In the genomic region with DNA sequence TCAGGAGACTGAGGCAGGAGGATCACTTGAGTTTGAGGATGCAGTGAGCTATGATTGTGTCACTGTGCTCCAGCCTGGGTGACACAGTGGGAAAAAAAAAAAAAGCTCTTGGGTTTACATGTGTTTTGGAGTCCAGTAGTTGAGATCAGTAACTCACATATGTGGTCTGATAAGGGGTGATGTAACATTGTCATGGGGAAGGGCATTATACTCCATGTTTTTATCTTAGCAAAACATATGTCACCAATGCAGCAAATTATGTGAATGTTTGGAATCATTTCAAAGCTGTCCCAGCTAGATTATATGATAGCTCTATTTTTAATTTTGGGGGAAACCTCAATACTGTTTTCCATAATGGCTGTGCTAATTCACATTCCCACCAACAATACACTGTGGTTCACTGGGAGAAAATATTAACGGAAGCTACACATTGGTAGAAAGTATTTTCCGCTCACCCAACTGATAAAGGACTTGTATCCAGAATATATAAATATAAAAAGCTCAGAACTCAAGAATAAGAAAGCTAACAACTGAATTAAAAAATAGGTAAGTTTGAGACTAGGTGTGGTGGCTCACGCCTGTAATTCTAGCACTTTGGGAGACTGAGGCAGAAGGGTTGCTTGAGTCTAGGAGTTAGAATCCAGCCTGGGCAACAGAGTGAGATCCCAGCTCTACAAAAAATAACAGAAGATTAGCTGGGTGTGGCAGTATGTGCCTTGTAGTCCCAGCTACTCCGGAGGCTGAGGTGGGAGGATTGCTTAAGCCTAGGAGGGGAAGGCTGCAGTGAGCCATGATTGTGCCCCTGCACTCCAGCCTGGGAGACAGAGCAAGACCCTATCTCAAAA, we compare ENCODE assay signal across 1 cellular context.
TF ChIP-seq lines count a peak whose summit lies in the region.

No MANE protein-coding gene starts in this region.

TF ChIP-seq in K562, 482 proteins besides CTCF, POLR2A, EP300 and RAD21 (continued from another document and continues in another):
- TF ChIP-seq PHTF2 (CRISPR knock-in tag; IDR thresholded peaks at IDR 0.05) (no peak), NFYB (IDR thresholded peaks at IDR 0.05; ENCODE audit: extremely low read depth, insufficient read length) (no peak), GATAD2B (IDR thresholded peaks at IDR 0.05; ENCODE audit: borderline replicate concordance) (no peak), CHD2 (IDR thresholded peaks at IDR 0.05; ENCODE audit: low read depth, low read length) (no peak), CHD1 (IDR thresholded peaks at IDR 0.05; ENCODE audit: low read length) (no peak), ZNF232 (CRISPR knock-in tag; IDR thresholded peaks at IDR 0.05) (no peak), SMARCC2 (IDR thresholded peaks at IDR 0.05; ENCODE audit: low read depth) (peak; percentile 96), E2F1 (CRISPR knock-in tag; IDR thresholded peaks at IDR 0.05) (no peak), MXD1 (CRISPR knock-in tag; IDR thresholded peaks at IDR 0.05; ENCODE audit: borderline replicate concordance, poor library complexity, severe bottlenecking) (no peak), CBX1 (IDR thresholded peaks at IDR 0.05; ENCODE audit: low read depth) (no peak), ZNF324 (CRISPR knock-in tag; IDR thresholded peaks at IDR 0.05) (no peak), SIRT6 (IDR thresholded peaks at IDR 0.05; ENCODE audit: low read depth, low read length) (no peak), THAP12 (CRISPR knock-in tag; IDR thresholded peaks at IDR 0.05) (no peak), ARID3B (CRISPR knock-in tag; IDR thresholded peaks at IDR 0.05; ENCODE audit: borderline replicate concordance) (no peak), POLR3G (IDR thresholded peaks at IDR 0.05; ENCODE audit: extremely low read depth, insufficient read length, insufficient replicate concordance) (no peak), ASH1L (IDR thresholded peaks at IDR 0.05; ENCODE audit: borderline replicate concordance, low read depth, partially characterized antibody) (no peak), NCOA2 (IDR thresholded peaks at IDR 0.05; ENCODE audit: partially characterized antibody in 2 of 2) (peak in 1 of 2 experiments; percentile 37), KAT7 (CRISPR knock-in tag; IDR thresholded peaks at IDR 0.05; ENCODE audit: borderline replicate concordance) (no peak), NR2C2 (CRISPR knock-in tag; IDR thresholded peaks at IDR 0.05) (no peak), NR2C2 (tag; IDR thresholded peaks at IDR 0.05) (0 out of 2 replicates have a peak, but pooled peaks have one; percentile 29), CREB1 (IDR thresholded peaks at IDR 0.05) (no peak), CREB1 (CRISPR knock-in tag; IDR thresholded peaks at IDR 0.05) (no peak; the same call in 1 of the 2 replicates), ZNF282 (CRISPR knock-in tag; IDR thresholded peaks at IDR 0.05) (no peak), IRF2 (CRISPR knock-in tag; IDR thresholded peaks at IDR 0.05) (no peak), OTX1 (CRISPR knock-in tag; IDR thresholded peaks at IDR 0.05) (0 out of 2 replicates have a peak, but pooled peaks have one; percentile 67), HNRNPH1 (optimal IDR thresholded peaks at IDR 0.05; ENCODE audit: low read depth, low read length) (no peak), ZBTB7A (IDR thresholded peaks at IDR 0.05; ENCODE audit: borderline replicate concordance, control insufficient read depth, low read depth, low read length) (no peak), TAF9B (IDR thresholded peaks at IDR 0.05; ENCODE audit: partially characterized antibody) (peak; percentile 33), NCOA1 (IDR thresholded peaks at IDR 0.05; ENCODE audit: low read depth) (peak; percentile 82), ZNF143 (CRISPR knock-in tag; IDR thresholded peaks at IDR 0.05) (no peak), ETV1 (tag; conservative IDR thresholded peaks at IDR 0.05; ENCODE audit: low read depth) (no peak), JUND (IDR thresholded peaks at IDR 0.05; ENCODE audit: borderline replicate concordance, low read depth, low read length) (peak; percentile 84), JUND (tag; IDR thresholded peaks at IDR 0.05; ENCODE audit: borderline replicate concordance, low read depth, low read length) (peak; percentile 89), BRCA1 (IDR thresholded peaks at IDR 0.05) (no peak), BRCA1 (CRISPR knock-in tag; IDR thresholded peaks at IDR 0.05) (no peak), RB1 (IDR thresholded peaks at IDR 0.05; ENCODE audit: low read depth) (no peak), TGIF2 (CRISPR knock-in tag; IDR thresholded peaks at IDR 0.05) (no peak)
- TF ChIP-seq, protein P1, sequence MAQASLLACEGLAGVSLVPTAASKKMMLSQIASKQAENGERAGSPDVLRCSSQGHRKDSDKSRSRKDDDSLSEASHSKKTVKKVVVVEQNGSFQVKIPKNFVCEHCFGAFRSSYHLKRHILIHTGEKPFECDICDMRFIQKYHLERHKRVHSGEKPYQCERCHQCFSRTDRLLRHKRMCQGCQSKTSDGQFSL (CRISPR knock-in tag; IDR thresholded peaks at IDR 0.05): no peak
- TF ChIP-seq, protein P1 (tag; IDR thresholded peaks at IDR 0.05): no peak
- TF ChIP-seq, protein P2, sequence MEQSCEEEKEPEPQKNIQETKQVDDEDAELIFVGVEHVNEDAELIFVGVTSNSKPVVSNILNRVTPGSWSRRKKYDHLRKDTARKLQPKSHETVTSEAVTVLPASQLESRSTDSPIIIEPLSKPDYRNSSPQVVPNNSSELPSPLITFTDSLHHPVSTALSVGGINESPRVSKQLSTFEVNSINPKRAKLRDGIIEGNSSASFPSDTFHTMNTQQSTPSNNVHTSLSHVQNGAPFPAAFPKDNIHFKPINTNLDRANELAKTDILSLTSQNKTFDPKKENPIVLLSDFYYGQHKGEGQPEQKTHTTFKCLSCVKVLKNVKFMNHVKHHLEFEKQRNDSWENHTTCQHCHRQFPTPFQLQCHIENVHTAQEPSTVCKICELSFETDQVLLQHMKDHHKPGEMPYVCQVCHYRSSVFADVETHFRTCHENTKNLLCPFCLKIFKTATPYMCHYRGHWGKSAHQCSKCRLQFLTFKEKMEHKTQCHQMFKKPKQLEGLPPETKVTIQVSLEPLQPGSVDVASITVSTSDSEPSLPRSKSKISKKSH (CRISPR knock-in tag; IDR thresholded peaks at IDR 0.05): no peak
- TF ChIP-seq, protein P3, sequence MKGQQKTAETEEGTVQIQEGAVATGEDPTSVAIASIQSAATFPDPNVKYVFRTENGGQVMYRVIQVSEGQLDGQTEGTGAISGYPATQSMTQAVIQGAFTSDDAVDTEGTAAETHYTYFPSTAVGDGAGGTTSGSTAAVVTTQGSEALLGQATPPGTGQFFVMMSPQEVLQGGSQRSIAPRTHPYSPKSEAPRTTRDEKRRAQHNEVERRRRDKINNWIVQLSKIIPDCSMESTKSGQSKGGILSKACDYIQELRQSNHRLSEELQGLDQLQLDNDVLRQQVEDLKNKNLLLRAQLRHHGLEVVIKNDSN (CRISPR knock-in tag; IDR thresholded peaks at IDR 0.05): no peak
- TF ChIP-seq, protein P4, sequence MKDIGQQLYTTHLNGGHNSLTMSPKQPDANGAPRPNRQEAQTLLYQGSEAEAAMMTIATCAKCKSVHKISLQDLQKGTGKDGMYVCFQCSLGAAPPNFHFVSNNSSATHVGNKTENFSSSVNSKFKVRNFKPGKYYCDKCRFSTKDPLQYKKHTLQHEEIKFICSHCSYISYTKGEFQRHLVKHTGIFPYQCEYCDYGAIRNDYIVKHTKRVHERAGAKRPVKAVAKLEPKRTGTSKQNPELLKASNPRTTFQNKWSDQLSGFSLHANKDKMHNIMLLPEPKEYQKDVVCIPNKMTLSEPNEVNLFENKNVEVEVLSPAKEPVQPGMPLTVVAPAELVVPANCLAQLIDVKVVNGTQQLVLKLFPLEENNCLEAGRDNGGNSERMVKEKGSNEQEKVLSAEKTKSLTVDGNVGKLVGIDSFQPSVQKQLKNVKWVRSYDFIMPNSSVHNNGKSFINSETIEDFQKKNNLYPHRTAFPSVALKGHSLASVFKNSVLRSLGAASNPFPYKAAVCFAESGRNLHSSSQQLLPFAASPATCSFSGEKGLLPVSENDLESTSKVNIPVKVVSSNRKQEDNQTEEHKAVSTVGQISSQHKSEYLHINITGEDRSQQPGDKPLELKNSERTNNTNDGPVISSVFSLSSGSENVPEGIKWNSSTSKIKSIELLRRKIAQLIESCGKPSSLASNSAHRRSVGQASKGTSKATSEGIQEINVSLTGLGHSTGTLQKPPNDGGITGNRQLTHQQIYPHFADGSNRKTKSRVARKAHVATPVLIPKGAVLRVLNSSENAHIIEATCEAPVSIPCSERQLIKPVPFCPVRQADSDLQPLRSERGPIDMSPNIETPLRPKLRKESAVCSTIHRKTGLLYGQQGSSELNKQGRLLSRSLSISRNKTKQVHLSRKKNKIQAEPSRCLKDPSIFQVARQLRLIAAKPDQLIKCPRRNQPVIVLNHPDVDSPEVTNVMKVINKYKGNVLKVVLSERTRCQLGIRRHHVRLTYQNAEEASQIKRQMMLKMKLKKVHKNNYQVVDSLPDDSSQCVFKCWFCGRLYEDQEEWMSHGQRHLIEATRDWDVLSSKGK (CRISPR knock-in tag; IDR thresholded peaks at IDR 0.05): no peak
- TF ChIP-seq, protein P5, sequence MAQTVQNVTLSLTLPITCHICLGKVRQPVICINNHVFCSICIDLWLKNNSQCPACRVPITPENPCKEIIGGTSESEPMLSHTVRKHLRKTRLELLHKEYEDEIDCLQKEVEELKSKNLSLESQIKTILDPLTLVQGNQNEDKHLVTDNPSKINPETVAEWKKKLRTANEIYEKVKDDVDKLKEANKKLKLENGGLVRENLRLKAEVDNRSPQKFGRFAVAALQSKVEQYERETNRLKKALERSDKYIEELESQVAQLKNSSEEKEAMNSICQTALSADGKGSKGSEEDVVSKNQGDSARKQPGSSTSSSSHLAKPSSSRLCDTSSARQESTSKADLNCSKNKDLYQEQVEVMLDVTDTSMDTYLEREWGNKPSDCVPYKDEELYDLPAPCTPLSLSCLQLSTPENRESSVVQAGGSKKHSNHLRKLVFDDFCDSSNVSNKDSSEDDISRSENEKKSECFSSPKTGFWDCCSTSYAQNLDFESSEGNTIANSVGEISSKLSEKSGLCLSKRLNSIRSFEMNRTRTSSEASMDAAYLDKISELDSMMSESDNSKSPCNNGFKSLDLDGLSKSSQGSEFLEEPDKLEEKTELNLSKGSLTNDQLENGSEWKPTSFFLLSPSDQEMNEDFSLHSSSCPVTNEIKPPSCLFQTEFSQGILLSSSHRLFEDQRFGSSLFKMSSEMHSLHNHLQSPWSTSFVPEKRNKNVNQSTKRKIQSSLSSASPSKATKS (CRISPR knock-in tag; IDR thresholded peaks at IDR 0.05): no peak
